In genomic region chr9:90788527-90788926, GRCh38 we compare ENCODE assay signal across 8 cellular contexts. TPM values are rescaled to one million over a fixed set of nuclear protein-coding genes. Genes with fewer than 3 reads are reported as not detected.
DNase-seq lines count a peak whose midpoint lies in the region; ATAC-seq, FAIRE-seq and TF ChIP-seq lines count a peak whose summit lies in the region.
"Not testable (repeated sequence)": the region's sequence is repeated elsewhere in the genome, so short reads cannot be mapped to it uniquely, and the experiment has no call there.

No MANE protein-coding gene starts in this region.

- DNase-seq in GM12891 (ENCODE audit: insufficient read length, low spot score); memory B cell (ENCODE audit: low spot score in 2 of 2): not testable (repeated sequence)
- DNase-seq in WERI-Rb-1 = peak; percentile 31

- H3K9me3 Mint-ChIP-seq in memory B cell = not testable (repeated sequence)

- H3K36me3 ChIP-seq in WERI-Rb-1 = not testable (repeated sequence)

- peaks cover 25% of the 10 kb centered on the region for H3K4me1 Mint-ChIP-seq in memory B cell

- peak overlapping the region; percentile 57 for H3K4me3 Mint-ChIP-seq in memory B cell

- H3K36me3 Mint-ChIP-seq in memory B cell = not testable (repeated sequence)

- FAIRE-seq in GM12891 (lab: Jason Lieb, UNC) = peak; percentile 66

- not testable (repeated sequence) for H3K4me3 ChIP-seq in WERI-Rb-1 (ENCODE audit: low read depth, low read length)

- not testable (repeated sequence) for H3K9me3 ChIP-seq in WERI-Rb-1 (ENCODE audit: severe bottlenecking)

- H3K27me3 ChIP-seq in WERI-Rb-1 (ENCODE audit: insufficient read depth, low read depth, severe bottlenecking) = not testable (repeated sequence)

- not testable (repeated sequence) for TF ChIP-seq POLR2A in GM12891 (IDR thresholded peaks at IDR 0.05; ENCODE audit: low read depth, low read length)

- H3K27me3 Mint-ChIP-seq in memory B cell = not testable (repeated sequence)

- peak overlapping the region; percentile 32 for H3K27ac Mint-ChIP-seq in memory B cell

- TF ChIP-seq CTCF in WERI-Rb-1 (IDR thresholded peaks at IDR 0.05; ENCODE audit: low read depth, low read length) = not testable (repeated sequence)

- ATAC-seq in GM18867 (IDR thresholded peaks at IDR 0.05; ENCODE audit: unreplicated experiment) = peak; percentile 38
- peak; percentile 31 for ATAC-seq in GM19372 (IDR thresholded peaks at IDR 0.05; ENCODE audit: low read depth, unreplicated experiment)
- peak; percentile 25 for ATAC-seq in GM21723 (IDR thresholded peaks at IDR 0.05; ENCODE audit: unreplicated experiment)
- ATAC-seq in HG03103 (IDR thresholded peaks at IDR 0.05; ENCODE audit: low read depth, unreplicated experiment) = peak; percentile 39
- ATAC-seq in HG03432 (IDR thresholded peaks at IDR 0.05; ENCODE audit: unreplicated experiment) = peak; percentile 58
- not testable (repeated sequence) for ATAC-seq in memory B cell (ENCODE audit: low read depth)

- peak overlapping the region; percentile 76 for H3K27ac ChIP-seq in WERI-Rb-1

RNA-seq across cellular contexts. Expression of gene SYK, which starts 13.1 kb away (rescaled TPM):
- 21.7 TPM for polyA plus RNA-seq in GM12891 (2012; ENCODE audit: low read depth, missing spikeins)
